In the genomic region with DNA sequence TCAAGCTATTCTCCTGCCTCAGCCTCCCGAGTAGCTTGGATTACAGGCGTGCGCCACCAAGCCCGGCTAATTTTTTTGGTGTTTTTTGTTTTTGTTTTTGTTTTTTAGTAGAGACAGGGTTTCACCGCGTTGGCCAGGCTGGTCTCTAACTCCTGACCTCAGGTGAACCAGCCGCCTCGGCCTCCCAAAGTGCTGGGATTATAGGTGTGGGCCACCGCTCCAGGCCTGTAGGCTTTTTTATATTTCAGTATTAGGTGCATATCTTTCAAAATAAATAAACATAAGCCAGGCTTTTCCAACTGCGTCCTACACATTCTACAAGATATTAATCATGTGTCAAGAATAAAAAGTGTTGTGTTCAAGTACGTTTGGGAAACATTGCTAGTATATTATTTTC, we compare ENCODE assay signal across 10 cellular contexts. TPM values are rescaled to one million over a fixed set of nuclear protein-coding genes. Genes with fewer than 3 reads are reported as not detected.
A peak's percentile ranks its signal among the peaks of the same experiment; 100 is the strongest.
DNase-seq lines count a peak whose midpoint lies in the region; ATAC-seq and TF ChIP-seq lines count a peak whose summit lies in the region.
"Not testable (repeated sequence)": the region's sequence is repeated elsewhere in the genome, so short reads cannot be mapped to it uniquely, and the experiment has no call there.
"Had no signal": no experiment of that assay in that cellular context is flagged by ENCODE, and none has a peak within 500 bp of the region (broad histone marks: within the 10 kb centered on the region; RNA-seq: fewer than 3 reads in every experiment).

No MANE protein-coding gene starts in this region.

- H3K4me1 Mint-ChIP-seq in Caco-2 (ENCODE audit: low read depth, unreplicated experiment); activated CD4-positive, alpha-beta T cell treated with anti-CD3 and anti-CD28 coated beads, Interleukin-2, amount 10 ng/mL, durations not matched to agents 7 days and 5 days; MCF 10A (ENCODE audit: insufficient read depth, unreplicated experiment); progenitor cell of endocrine pancreas (ENCODE audit: low read depth): not testable (repeated sequence)

- not testable (repeated sequence) for H3K9me3 Mint-ChIP-seq in Caco-2 (ENCODE audit: unreplicated experiment); activated CD4-positive, alpha-beta T cell treated with anti-CD3 and anti-CD28 coated beads, Interleukin-2, amount 10 ng/mL, durations not matched to agents 7 days and 5 days; MCF 10A (ENCODE audit: unreplicated experiment); progenitor cell of endocrine pancreas (ENCODE audit: low read depth)

- intact Hi-C loops in Caco-2 (cut with micrococcal nuclease; ENCODE audit: unreplicated experiment); MCF 10A (cut with micrococcal nuclease); transverse colon (cut with DNase I; ENCODE audit: low total_unique reads): not testable (repeated sequence)

- H3K36me3 ChIP-seq in Caco-2 (ENCODE audit: control insufficient read depth, insufficient read depth, low read length); MG63; lung (ENCODE audit: control insufficient read depth in 2 of 2, insufficient read depth in 2 of 2, low read length in 2 of 2); transverse colon: not testable (repeated sequence)

- H3K9me3 ChIP-seq in Caco-2; MG63; lung (ENCODE audit: control insufficient read depth in 2 of 2, insufficient read depth in 1 of 2, low read length in 1 of 2); transverse colon: not testable (repeated sequence)

- peak overlapping the region; percentile 76 for H3K4me3 Mint-ChIP-seq in Caco-2 (ENCODE audit: unreplicated experiment)
- H3K4me3 Mint-ChIP-seq in activated CD4-positive, alpha-beta T cell treated with anti-CD3 and anti-CD28 coated beads, Interleukin-2, amount 10 ng/mL, durations not matched to agents 7 days and 5 days: peak overlapping the region; percentile 76
- H3K4me3 Mint-ChIP-seq in MCF 10A (ENCODE audit: unreplicated experiment): peak overlapping the region; percentile 79
- H3K4me3 Mint-ChIP-seq in progenitor cell of endocrine pancreas (ENCODE audit: low read depth): peak overlapping the region; percentile 74

- POLR2A ChIA-PET in Caco-2 (lab: Charles Lee); activated CD4-positive, alpha-beta T cell treated with anti-CD3 and anti-CD28 coated beads, Interleukin-2, amount 10 ng/mL, durations not matched to agents 7 days and 5 days (lab: Charles Lee): not testable (repeated sequence)
- POLR2A ChIA-PET in MCF 10A (lab: Yijun Ruan, JAX): interaction anchor here (0.7 kb wide), 2 partner anchors 14 to 1241 kb away, joined by 3 to 4 read pairs; no protein-coding TSS in a partner anchor

- not testable (repeated sequence) for H3K27me3 Mint-ChIP-seq in Caco-2 (ENCODE audit: insufficient read depth, unreplicated experiment); activated CD4-positive, alpha-beta T cell treated with anti-CD3 and anti-CD28 coated beads, Interleukin-2, amount 10 ng/mL, durations not matched to agents 7 days and 5 days
- H3K27me3 Mint-ChIP-seq in MCF 10A (ENCODE audit: insufficient read depth, unreplicated experiment) (peaks cover 11% of the 10 kb centered on the region), progenitor cell of endocrine pancreas (peaks cover 13% of the 10 kb centered on the region)

- CTCF ChIA-PET in Caco-2 (lab: Charles Lee); MCF 10A (lab: Yijun Ruan, JAX): not testable (repeated sequence)
- CTCF ChIA-PET in activated CD4-positive, alpha-beta T cell treated with anti-CD3 and anti-CD28 coated beads, Interleukin-2, amount 10 ng/mL, durations not matched to agents 7 days and 5 days (lab: Charles Lee): interaction anchor here (0.6 kb wide), 1 partner anchor 117 kb away, joined by 3 read pairs; no protein-coding TSS in a partner anchor

- TF ChIP-seq EP300 in transverse colon (IDR thresholded peaks at IDR 0.05; ENCODE audit: low read depth): not testable (repeated sequence)

- not testable (repeated sequence) for DNase-seq in Caco-2; MG63; activated CD4-positive, alpha-beta T cell treated with anti-CD3 and anti-CD28 coated beads, Interleukin-2, amount 10 ng/mL, durations not matched to agents 7 days and 5 days; MCF 10A (ENCODE audit: unreplicated experiment); fibroblast of mammary gland (ENCODE audit: low read depth); lung (ENCODE audit: low spot score); progenitor cell of endocrine pancreas (ENCODE audit: low spot score, unreplicated experiment); transverse colon

- not testable (repeated sequence) for ATAC-seq in lung (ENCODE audit: insufficient read depth, low FRiP score)

- BruUV-seq in Caco-2 (replicated peaks; lab: Mats Ljungman, UMichigan): TSS peak; percentile 74
- BruUV-seq in MCF 10A (replicated peaks; lab: Mats Ljungman, UMichigan): TSS peak; percentile 99

- peak overlapping the region in 1 of 2 donors; percentile 60 for H3K27ac ChIP-seq in lung (ENCODE audit: low read depth in 1 of 2, low read length in 1 of 2)
- peak overlapping the region; percentile 80 to 92 (median 90) for H3K27ac ChIP-seq in transverse colon

- peak overlapping the region; percentile 24; the same call in 1 of the 2 replicates for H3K4me3 ChIP-seq in Caco-2 (ENCODE audit: low read depth, low read length)
- peak overlapping the region; percentile 54 for H3K4me3 ChIP-seq in MG63
- peak overlapping the region; percentile 53 for H3K4me3 ChIP-seq in fibroblast of mammary gland (ENCODE audit: control insufficient read depth, low read depth, low read length)
- H3K4me3 ChIP-seq in lung: peak overlapping the region; percentile 27
- H3K4me3 ChIP-seq in transverse colon: peak overlapping the region in 3 of 4 donors; percentile 59 to 69 (median 61)

- not testable (repeated sequence) for TF ChIP-seq POLR2A in transverse colon (IDR thresholded peaks at IDR 0.05)

- H3K4me1 ChIP-seq in Caco-2; lung (ENCODE audit: control insufficient read depth in 2 of 2, insufficient read depth in 2 of 2, low read length in 2 of 2); transverse colon: not testable (repeated sequence)

- in situ Hi-C loops in transverse colon (cut with MboI; ENCODE audit: low pct_ligation_motif_present in 1 of 4, low pct_unique_long_range_greater_than_20kb in 1 of 4, low sequenced_read_pairs in 3 of 4): not testable (repeated sequence)

- not testable (repeated sequence) for H3K27me3 ChIP-seq in Caco-2 (replicated peaks; ENCODE audit: control insufficient read depth, insufficient read depth, low read length); MG63; lung (ENCODE audit: control insufficient read depth, insufficient read depth); transverse colon

- not testable (repeated sequence) for TF ChIP-seq CTCF in Caco-2 (IDR thresholded peaks at IDR 0.05; ENCODE audit: insufficient read depth in 1 of 2, low read depth in 1 of 2, low read length in 1 of 2, severe bottlenecking in 1 of 2, unreplicated experiment in 1 of 2); MCF 10A (IDR thresholded peaks at IDR 0.05; ENCODE audit: unreplicated experiment); fibroblast of mammary gland (conservative IDR thresholded peaks at IDR 0.05; ENCODE audit: control insufficient read depth, insufficient read depth, low read depth, low read length); lung (IDR thresholded peaks at IDR 0.05; ENCODE audit: control extremely low read depth, extremely low read depth); progenitor cell of endocrine pancreas (IDR thresholded peaks at IDR 0.05; ENCODE audit: unreplicated experiment); transverse colon (IDR thresholded peaks at IDR 0.05)

- H3K36me3 Mint-ChIP-seq in Caco-2 (ENCODE audit: insufficient read depth, unreplicated experiment); activated CD4-positive, alpha-beta T cell treated with anti-CD3 and anti-CD28 coated beads, Interleukin-2, amount 10 ng/mL, durations not matched to agents 7 days and 5 days (ENCODE audit: low read depth); MCF 10A (ENCODE audit: insufficient read depth, unreplicated experiment); progenitor cell of endocrine pancreas (ENCODE audit: insufficient read depth): not testable (repeated sequence)

- WGBS in lung, 2 donors: 24 to 31% methylated on average over 5 to 6 of the region's 11 CpGs
- WGBS in transverse colon (ENCODE audit: low coverage in 1 of 2), 2 donors: 0 to 41% methylated on average over 1 to 7 of the region's 11 CpGs

- H3K27ac Mint-ChIP-seq in Caco-2 (ENCODE audit: unreplicated experiment) (peak overlapping the region; percentile 29), MCF 10A (ENCODE audit: low read depth, unreplicated experiment) (peak overlapping the region; percentile 89), progenitor cell of endocrine pancreas (peak overlapping the region; percentile 95)
- H3K27ac Mint-ChIP-seq in activated CD4-positive, alpha-beta T cell treated with anti-CD3 and anti-CD28 coated beads, Interleukin-2, amount 10 ng/mL, durations not matched to agents 7 days and 5 days: peak overlapping the region; percentile 91

RNA-seq across cellular contexts. Expression of a gene that starts 45.3 kb away (rescaled TPM):
- not detected in 2 replicates for total RNA-seq in Caco-2 (2022)
- total RNA-seq in MG63 (2014; rRNA removed; shearing (Covaris generic); ENCODE audit: low replicate concordance): not detected in 2 replicates
- total RNA-seq in activated CD4-positive, alpha-beta T cell treated with anti-CD3 and anti-CD28 coated beads, Interleukin-2, amount 10 ng/mL, durations not matched to agents 7 days and 5 days: not detected
- not detected in 2 replicates for total RNA-seq in MCF 10A (2022)
- total RNA-seq in lung: not detected
- under 1 TPM in 1 of 2 donors, not detected in 1; 0.04 TPM for polyA plus RNA-seq in lung
- 0.16 TPM in 1 of 2 replicates, not detected in the other for total RNA-seq in progenitor cell of endocrine pancreas
- not detected for total RNA-seq in transverse colon
- total RNA-seq: occipital lobe, RPMI7951 had no signal

Comparison
In these comparisons a context has a peak if more than half of its experiments do, and no peak if none do; other contexts are left out.
1. H3K27ac Mint-ChIP-seq: peak in every context shown above with its lines; median percentile 95 in progenitor cell of endocrine pancreas; 91 in activated CD4-positive, alpha-beta T cell treated with anti-CD3 and anti-CD28 coated beads, Interleukin-2, amount 10 ng/mL, durations not matched to agents 7 days and 5 days; 89 in MCF 10A; 29 in Caco-2.